1 cellular context compared by ENCODE assay signal in genomic region chr16:48385272-48385953, GRCh38.
A peak's percentile ranks its signal among the peaks of the same experiment; 100 is the strongest.
TF ChIP-seq lines count a peak whose summit lies in the region.

TSS of gene SIAH1 (minus strand) at chr16:48385413. CDS start at chr16:48362428, 22,985 bp downstream.

TF ChIP-seq in HepG2, 621 proteins besides CTCF, POLR2A, EP300 and RAD21 (continued from another document and continues in another):
- TF ChIP-seq, protein P1, sequence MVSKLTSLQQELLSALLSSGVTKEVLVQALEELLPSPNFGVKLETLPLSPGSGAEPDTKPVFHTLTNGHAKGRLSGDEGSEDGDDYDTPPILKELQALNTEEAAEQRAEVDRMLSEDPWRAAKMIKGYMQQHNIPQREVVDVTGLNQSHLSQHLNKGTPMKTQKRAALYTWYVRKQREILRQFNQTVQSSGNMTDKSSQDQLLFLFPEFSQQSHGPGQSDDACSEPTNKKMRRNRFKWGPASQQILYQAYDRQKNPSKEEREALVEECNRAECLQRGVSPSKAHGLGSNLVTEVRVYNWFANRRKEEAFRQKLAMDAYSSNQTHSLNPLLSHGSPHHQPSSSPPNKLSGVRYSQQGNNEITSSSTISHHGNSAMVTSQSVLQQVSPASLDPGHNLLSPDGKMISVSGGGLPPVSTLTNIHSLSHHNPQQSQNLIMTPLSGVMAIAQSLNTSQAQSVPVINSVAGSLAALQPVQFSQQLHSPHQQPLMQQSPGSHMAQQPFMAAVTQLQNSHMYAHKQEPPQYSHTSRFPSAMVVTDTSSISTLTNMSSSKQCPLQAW (CRISPR knock-in tag; IDR thresholded peaks at IDR 0.05), result no peak; the same call in 1 of the 2 replicates
- no peak for TF ChIP-seq SIX4 (CRISPR knock-in tag; IDR thresholded peaks at IDR 0.05)
- TF ChIP-seq ZBTB39 (CRISPR knock-in tag; IDR thresholded peaks at IDR 0.05), result no peak
- TF ChIP-seq ZNF562 (CRISPR knock-in tag; IDR thresholded peaks at IDR 0.05; ENCODE audit: borderline replicate concordance), result no peak
- TF ChIP-seq PHF8 (CRISPR knock-in tag; IDR thresholded peaks at IDR 0.05), result peak; percentile 96
- TF ChIP-seq, protein P2, sequence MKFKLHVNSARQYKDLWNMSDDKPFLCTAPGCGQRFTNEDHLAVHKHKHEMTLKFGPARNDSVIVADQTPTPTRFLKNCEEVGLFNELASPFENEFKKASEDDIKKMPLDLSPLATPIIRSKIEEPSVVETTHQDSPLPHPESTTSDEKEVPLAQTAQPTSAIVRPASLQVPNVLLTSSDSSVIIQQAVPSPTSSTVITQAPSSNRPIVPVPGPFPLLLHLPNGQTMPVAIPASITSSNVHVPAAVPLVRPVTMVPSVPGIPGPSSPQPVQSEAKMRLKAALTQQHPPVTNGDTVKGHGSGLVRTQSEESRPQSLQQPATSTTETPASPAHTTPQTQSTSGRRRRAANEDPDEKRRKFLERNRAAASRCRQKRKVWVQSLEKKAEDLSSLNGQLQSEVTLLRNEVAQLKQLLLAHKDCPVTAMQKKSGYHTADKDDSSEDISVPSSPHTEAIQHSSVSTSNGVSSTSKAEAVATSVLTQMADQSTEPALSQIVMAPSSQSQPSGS (CRISPR knock-in tag; IDR thresholded peaks at IDR 0.05), result peak; percentile 36; the same call in 1 of the 2 replicates
- peak; percentile 63 for TF ChIP-seq PHF20 (CRISPR knock-in tag; IDR thresholded peaks at IDR 0.05)
- TF ChIP-seq, protein P3, sequence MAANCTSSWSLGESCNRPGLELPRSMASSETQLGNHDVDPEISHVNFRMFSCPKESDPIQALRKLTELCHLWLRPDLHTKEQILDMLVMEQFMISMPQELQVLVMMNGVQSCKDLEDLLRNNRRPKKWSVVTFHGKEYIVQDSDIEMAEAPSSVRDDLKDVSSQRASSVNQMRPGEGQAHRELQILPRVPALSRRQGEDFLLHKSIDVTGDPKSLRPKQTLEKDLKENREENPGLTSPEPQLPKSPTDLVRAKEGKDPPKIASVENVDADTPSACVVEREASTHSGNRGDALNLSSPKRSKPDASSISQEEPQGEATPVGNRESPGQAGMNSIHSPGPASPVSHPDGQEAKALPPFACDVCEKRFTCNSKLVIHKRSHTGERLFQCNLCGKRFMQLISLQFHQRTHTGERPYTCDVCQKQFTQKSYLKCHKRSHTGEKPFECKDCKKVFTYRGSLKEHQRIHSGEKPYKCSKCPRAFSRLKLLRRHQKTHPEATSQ (CRISPR knock-in tag; IDR thresholded peaks at IDR 0.05; ENCODE audit: borderline replicate concordance), result no peak
- TF ChIP-seq ZNF878 (CRISPR knock-in tag; IDR thresholded peaks at IDR 0.05), result no peak
- no peak for TF ChIP-seq HNF4A (CRISPR knock-in tag; IDR thresholded peaks at IDR 0.05)
- no peak; the same call in 1 of the 2 replicates for TF ChIP-seq ZNF367 (CRISPR knock-in tag; IDR thresholded peaks at IDR 0.05; ENCODE audit: borderline replicate concordance)
- TF ChIP-seq TRAFD1 (CRISPR knock-in tag; IDR thresholded peaks at IDR 0.05; ENCODE audit: borderline replicate concordance), result 0 out of 2 replicates have a peak, but pooled peaks have one; percentile 65
- TF ChIP-seq ZNF777 (CRISPR knock-in tag; IDR thresholded peaks at IDR 0.05), result peak; percentile 44; the same call in 1 of the 2 replicates
- TF ChIP-seq MNT (IDR thresholded peaks at IDR 0.05), result no peak
- no peak for TF ChIP-seq CENPX (CRISPR knock-in tag; IDR thresholded peaks at IDR 0.05)
- TF ChIP-seq NR2C2 (CRISPR knock-in tag; IDR thresholded peaks at IDR 0.05; ENCODE audit: borderline replicate concordance), result no peak
- no peak; the same call in 1 of the 2 replicates for TF ChIP-seq ZBTB42 (CRISPR knock-in tag; IDR thresholded peaks at IDR 0.05)
- 0 out of 2 replicates have a peak, but pooled peaks have one; percentile 29 for TF ChIP-seq NCOA1 (CRISPR knock-in tag; IDR thresholded peaks at IDR 0.05)
- no peak for TF ChIP-seq ZEB1 (IDR thresholded peaks at IDR 0.05; ENCODE audit: insufficient replicate concordance, low read depth)
- TF ChIP-seq SRSF4 (IDR thresholded peaks at IDR 0.05; ENCODE audit: low read depth, low read length, poor library complexity, severe bottlenecking), result no peak
- no peak for TF ChIP-seq DBP (CRISPR knock-in tag; IDR thresholded peaks at IDR 0.05; ENCODE audit: not compliant biosample characterization)
- TF ChIP-seq MYC (CRISPR knock-in tag; IDR thresholded peaks at IDR 0.05; ENCODE audit: borderline replicate concordance), result peak; percentile 90
- no peak for TF ChIP-seq ATF6 (CRISPR knock-in tag; conservative IDR thresholded peaks at IDR 0.05)
- no peak for TF ChIP-seq ARID3A (IDR thresholded peaks at IDR 0.05; ENCODE audit: low read depth, low read length)
- TF ChIP-seq CBX1 (IDR thresholded peaks at IDR 0.05; ENCODE audit: low read depth), result no peak
- TF ChIP-seq HIVEP1 (CRISPR knock-in tag; IDR thresholded peaks at IDR 0.05), result no peak
- TF ChIP-seq ADNP (CRISPR knock-in tag; IDR thresholded peaks at IDR 0.05), result no peak
- TF ChIP-seq SOX6 (IDR thresholded peaks at IDR 0.05), result no peak
- peak; percentile 64; the same call in 1 of the 2 replicates for TF ChIP-seq SOX6 (CRISPR knock-in tag; IDR thresholded peaks at IDR 0.05)
- TF ChIP-seq, protein P4, sequence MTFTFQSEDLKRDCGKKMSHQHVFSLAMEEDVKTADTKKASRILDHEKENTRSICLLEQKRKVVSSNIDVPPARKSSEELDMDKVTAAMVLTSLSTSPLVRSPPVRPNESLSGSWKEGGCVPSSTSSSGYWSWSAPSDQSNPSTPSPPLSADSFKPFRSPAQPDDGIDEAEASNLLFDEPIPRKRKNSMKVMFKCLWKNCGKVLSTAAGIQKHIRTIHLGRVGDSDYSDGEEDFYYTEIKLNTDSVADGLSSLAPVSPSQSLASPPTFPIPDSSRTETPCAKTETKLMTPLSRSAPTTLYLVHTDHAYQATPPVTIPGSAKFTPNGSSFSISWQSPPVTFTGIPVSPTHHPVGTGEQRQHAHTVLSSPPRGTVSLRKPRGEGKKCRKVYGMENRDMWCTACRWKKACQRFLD (CRISPR knock-in tag; IDR thresholded peaks at IDR 0.05; ENCODE audit: borderline replicate concordance), result no peak
- 0 out of 2 replicates have a peak, but pooled peaks have one; percentile 59 for TF ChIP-seq ZNF564 (CRISPR knock-in tag; IDR thresholded peaks at IDR 0.05)
- TF ChIP-seq CEBPG (CRISPR knock-in tag; IDR thresholded peaks at IDR 0.05), result no peak
- no peak for TF ChIP-seq KDM5A (IDR thresholded peaks at IDR 0.05; ENCODE audit: borderline replicate concordance, low read length)
- TF ChIP-seq JUNB (CRISPR knock-in tag; IDR thresholded peaks at IDR 0.05; ENCODE audit: borderline replicate concordance), result no peak
- TF ChIP-seq ELF3 (CRISPR knock-in tag; IDR thresholded peaks at IDR 0.05), result peak; percentile 54
- peak; percentile 57; the same call in 1 of the 2 replicates for TF ChIP-seq ZNF317 (CRISPR knock-in tag; IDR thresholded peaks at IDR 0.05)
- peak; percentile 79 for TF ChIP-seq POLR2AphosphoS5 (IDR thresholded peaks at IDR 0.05; ENCODE audit: low read depth, low read length)
- no peak for TF ChIP-seq DMTF1 (CRISPR knock-in tag; IDR thresholded peaks at IDR 0.05)
- TF ChIP-seq FOXA3 (CRISPR knock-in tag; IDR thresholded peaks at IDR 0.05), result peak; percentile 8; the same call in 1 of the 2 replicates
- TF ChIP-seq EEA1 (CRISPR knock-in tag; IDR thresholded peaks at IDR 0.05; ENCODE audit: borderline replicate concordance), result peak; percentile 91
- no peak for TF ChIP-seq TOPORS (CRISPR knock-in tag; IDR thresholded peaks at IDR 0.05)
- no peak for TF ChIP-seq SMARCC2 (IDR thresholded peaks at IDR 0.05)
- peak; percentile 50 for TF ChIP-seq ZNF772 (CRISPR knock-in tag; IDR thresholded peaks at IDR 0.05)
- peak; percentile 92 for TF ChIP-seq ZFY (CRISPR knock-in tag; IDR thresholded peaks at IDR 0.05)
